1 cellular context compared by ENCODE assay signal in genomic region chr3:46386206-46386605, GRCh38.
TF ChIP-seq lines count a peak whose summit lies in the region.

No MANE protein-coding gene starts in this region.

TF ChIP-seq in K562, 482 proteins besides CTCF, POLR2A, EP300 and RAD21 (continued from another document and continues in another):
- no peak for TF ChIP-seq NKRF (IDR thresholded peaks at IDR 0.05; ENCODE audit: borderline replicate concordance)
- no peak for TF ChIP-seq TCF7L2 (IDR thresholded peaks at IDR 0.05; ENCODE audit: low read depth, low read length)
- TF ChIP-seq PHTF2 (CRISPR knock-in tag; IDR thresholded peaks at IDR 0.05), result no peak
- TF ChIP-seq ZSCAN32 (CRISPR knock-in tag; IDR thresholded peaks at IDR 0.05), result 0 out of 2 replicates have a peak, but pooled peaks have one; percentile 30
- TF ChIP-seq, protein P1, sequence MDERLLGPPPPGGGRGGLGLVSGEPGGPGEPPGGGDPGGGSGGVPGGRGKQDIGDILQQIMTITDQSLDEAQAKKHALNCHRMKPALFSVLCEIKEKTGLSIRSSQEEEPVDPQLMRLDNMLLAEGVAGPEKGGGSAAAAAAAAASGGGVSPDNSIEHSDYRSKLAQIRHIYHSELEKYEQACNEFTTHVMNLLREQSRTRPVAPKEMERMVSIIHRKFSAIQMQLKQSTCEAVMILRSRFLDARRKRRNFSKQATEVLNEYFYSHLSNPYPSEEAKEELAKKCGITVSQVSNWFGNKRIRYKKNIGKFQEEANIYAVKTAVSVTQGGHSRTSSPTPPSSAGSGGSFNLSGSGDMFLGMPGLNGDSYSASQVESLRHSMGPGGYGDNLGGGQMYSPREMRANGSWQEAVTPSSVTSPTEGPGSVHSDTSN (CRISPR knock-in tag; IDR thresholded peaks at IDR 0.05; ENCODE audit: low read depth), result no peak
- TF ChIP-seq, protein P1 (tag; conservative IDR thresholded peaks at IDR 0.05; ENCODE audit: low read depth), result peak; percentile 92
- peak; percentile 68 for TF ChIP-seq ETV1 (tag; conservative IDR thresholded peaks at IDR 0.05; ENCODE audit: low read depth)
- no peak for TF ChIP-seq ZBTB34 (CRISPR knock-in tag; IDR thresholded peaks at IDR 0.05)
- TF ChIP-seq KLF16 (IDR thresholded peaks at IDR 0.05), result 0 out of 2 replicates have a peak, but pooled peaks have one; percentile 29
- TF ChIP-seq ZNF740 (CRISPR knock-in tag; IDR thresholded peaks at IDR 0.05), result no peak
- TF ChIP-seq ZNF740 (tag; IDR thresholded peaks at IDR 0.05), result no peak
- no peak for TF ChIP-seq ATF1 (CRISPR knock-in tag; IDR thresholded peaks at IDR 0.05)
- TF ChIP-seq ATF1 (tag; IDR thresholded peaks at IDR 0.05), result peak; percentile 51
- TF ChIP-seq SRSF1 (IDR thresholded peaks at IDR 0.05; ENCODE audit: low read depth, low read length), result no peak
- TF ChIP-seq, protein P2, sequence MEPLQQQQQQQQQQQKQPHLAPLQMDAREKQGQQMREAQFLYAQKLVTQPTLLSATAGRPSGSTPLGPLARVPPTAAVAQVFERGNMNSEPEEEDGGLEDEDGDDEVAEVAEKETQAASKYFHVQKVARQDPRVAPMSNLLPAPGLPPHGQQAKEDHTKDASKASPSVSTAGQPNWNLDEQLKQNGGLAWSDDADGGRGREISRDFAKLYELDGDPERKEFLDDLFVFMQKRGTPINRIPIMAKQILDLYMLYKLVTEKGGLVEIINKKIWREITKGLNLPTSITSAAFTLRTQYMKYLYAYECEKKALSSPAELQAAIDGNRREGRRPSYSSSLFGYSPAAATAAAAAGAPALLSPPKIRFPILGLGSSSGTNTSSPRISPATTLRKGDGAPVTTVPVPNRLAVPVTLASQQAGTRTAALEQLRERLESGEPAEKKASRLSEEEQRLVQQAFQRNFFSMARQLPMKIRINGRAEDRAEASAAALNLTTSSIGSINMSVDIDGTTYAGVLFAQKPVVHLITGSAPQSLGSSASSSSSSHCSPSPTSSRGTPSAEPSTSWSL (CRISPR knock-in tag; IDR thresholded peaks at IDR 0.05; ENCODE audit: borderline replicate concordance), result no peak
- peak; percentile 83 for TF ChIP-seq JUND (IDR thresholded peaks at IDR 0.05; ENCODE audit: borderline replicate concordance, low read depth, low read length)
- peak; percentile 81; the same call in 1 of the 3 replicates for TF ChIP-seq JUND (tag; IDR thresholded peaks at IDR 0.05; ENCODE audit: borderline replicate concordance, low read depth, low read length)
- TF ChIP-seq GATAD2B (IDR thresholded peaks at IDR 0.05; ENCODE audit: borderline replicate concordance), result no peak
- TF ChIP-seq JUN (IDR thresholded peaks at IDR 0.05; ENCODE audit: borderline replicate concordance, low read depth, low read length), result peak; percentile 60; the same call in 1 of the 2 replicates
- TF ChIP-seq JUN (CRISPR knock-in tag; IDR thresholded peaks at IDR 0.05; ENCODE audit: borderline replicate concordance), result no peak
- no peak for TF ChIP-seq SMC3 (conservative IDR thresholded peaks at IDR 0.05; ENCODE audit: insufficient read depth, low read depth, low read length)
- TF ChIP-seq CCNT2 (IDR thresholded peaks at IDR 0.05; ENCODE audit: borderline replicate concordance, extremely low read depth, insufficient read length, low read depth, low read length), result no peak
- no peak for TF ChIP-seq RBBP5 (IDR thresholded peaks at IDR 0.05; ENCODE audit: borderline replicate concordance, insufficient read depth, low read length, poor library complexity, severe bottlenecking)
- TF ChIP-seq POLR2AphosphoS2 (IDR thresholded peaks at IDR 0.05; ENCODE audit: low read length), result no peak
- peak; percentile 66; the same call in 1 of the 2 replicates for TF ChIP-seq SMARCE1 (IDR thresholded peaks at IDR 0.05)
- no peak for TF ChIP-seq SMAD2 (IDR thresholded peaks at IDR 0.05; ENCODE audit: low read depth, low read length)
- peak; percentile 42; the same call in 1 of the 2 replicates for TF ChIP-seq BACH1 (tag; IDR thresholded peaks at IDR 0.05)
- TF ChIP-seq CEBPB (tag; IDR thresholded peaks at IDR 0.05), result no peak
- TF ChIP-seq ZNF232 (CRISPR knock-in tag; IDR thresholded peaks at IDR 0.05), result no peak
- no peak for TF ChIP-seq NR2F6 (CRISPR knock-in tag; IDR thresholded peaks at IDR 0.05)
- peak; percentile 24; the same call in 1 of the 2 replicates for TF ChIP-seq ETV5 (CRISPR knock-in tag; IDR thresholded peaks at IDR 0.05; ENCODE audit: low read depth)
- no peak for TF ChIP-seq KDM1A (IDR thresholded peaks at IDR 0.05)
- 0 out of 2 replicates have a peak, but pooled peaks have one; percentile 37 for TF ChIP-seq ZNF766 (CRISPR knock-in tag; conservative IDR thresholded peaks at IDR 0.05)
- no peak for TF ChIP-seq BCL6 (CRISPR knock-in tag; IDR thresholded peaks at IDR 0.05)
- TF ChIP-seq NRF1 (conservative IDR thresholded peaks at IDR 0.05 in 1 of 2, IDR thresholded peaks at IDR 0.05 in 1 of 2), result peak in 1 of 2 experiments; percentile 37; a peak in 1 of 4 replicates
- no peak for TF ChIP-seq ZBTB8A (IDR thresholded peaks at IDR 0.05; ENCODE audit: partially characterized antibody)
- TF ChIP-seq BRD9 (IDR thresholded peaks at IDR 0.05; ENCODE audit: low read depth, partially characterized antibody), result no peak
- TF ChIP-seq, protein P3, sequence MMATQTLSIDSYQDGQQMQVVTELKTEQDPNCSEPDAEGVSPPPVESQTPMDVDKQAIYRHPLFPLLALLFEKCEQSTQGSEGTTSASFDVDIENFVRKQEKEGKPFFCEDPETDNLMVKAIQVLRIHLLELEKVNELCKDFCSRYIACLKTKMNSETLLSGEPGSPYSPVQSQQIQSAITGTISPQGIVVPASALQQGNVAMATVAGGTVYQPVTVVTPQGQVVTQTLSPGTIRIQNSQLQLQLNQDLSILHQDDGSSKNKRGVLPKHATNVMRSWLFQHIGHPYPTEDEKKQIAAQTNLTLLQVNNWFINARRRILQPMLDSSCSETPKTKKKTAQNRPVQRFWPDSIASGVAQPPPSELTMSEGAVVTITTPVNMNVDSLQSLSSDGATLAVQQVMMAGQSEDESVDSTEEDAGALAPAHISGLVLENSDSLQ (IDR thresholded peaks at IDR 0.05), result peak; percentile 82
- TF ChIP-seq ZNF282 (CRISPR knock-in tag; IDR thresholded peaks at IDR 0.05), result no peak
- TF ChIP-seq TEAD2 (tag; IDR thresholded peaks at IDR 0.05), result no peak
- TF ChIP-seq ZNF589 (CRISPR knock-in tag; IDR thresholded peaks at IDR 0.05; ENCODE audit: low read depth), result peak; percentile 68; the same call in 1 of the 2 replicates
- TF ChIP-seq, protein P4, sequence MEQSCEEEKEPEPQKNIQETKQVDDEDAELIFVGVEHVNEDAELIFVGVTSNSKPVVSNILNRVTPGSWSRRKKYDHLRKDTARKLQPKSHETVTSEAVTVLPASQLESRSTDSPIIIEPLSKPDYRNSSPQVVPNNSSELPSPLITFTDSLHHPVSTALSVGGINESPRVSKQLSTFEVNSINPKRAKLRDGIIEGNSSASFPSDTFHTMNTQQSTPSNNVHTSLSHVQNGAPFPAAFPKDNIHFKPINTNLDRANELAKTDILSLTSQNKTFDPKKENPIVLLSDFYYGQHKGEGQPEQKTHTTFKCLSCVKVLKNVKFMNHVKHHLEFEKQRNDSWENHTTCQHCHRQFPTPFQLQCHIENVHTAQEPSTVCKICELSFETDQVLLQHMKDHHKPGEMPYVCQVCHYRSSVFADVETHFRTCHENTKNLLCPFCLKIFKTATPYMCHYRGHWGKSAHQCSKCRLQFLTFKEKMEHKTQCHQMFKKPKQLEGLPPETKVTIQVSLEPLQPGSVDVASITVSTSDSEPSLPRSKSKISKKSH (CRISPR knock-in tag; IDR thresholded peaks at IDR 0.05), result no peak
- TF ChIP-seq HOXB6 (CRISPR knock-in tag; IDR thresholded peaks at IDR 0.05; ENCODE audit: borderline replicate concordance), result no peak
- no peak for TF ChIP-seq ZC3H4 (CRISPR knock-in tag; IDR thresholded peaks at IDR 0.05; ENCODE audit: borderline replicate concordance)
- TF ChIP-seq HDAC1 (IDR thresholded peaks at IDR 0.05), result no peak
- TF ChIP-seq TSHZ1 (CRISPR knock-in tag; IDR thresholded peaks at IDR 0.05), result no peak
- TF ChIP-seq, protein P5, sequence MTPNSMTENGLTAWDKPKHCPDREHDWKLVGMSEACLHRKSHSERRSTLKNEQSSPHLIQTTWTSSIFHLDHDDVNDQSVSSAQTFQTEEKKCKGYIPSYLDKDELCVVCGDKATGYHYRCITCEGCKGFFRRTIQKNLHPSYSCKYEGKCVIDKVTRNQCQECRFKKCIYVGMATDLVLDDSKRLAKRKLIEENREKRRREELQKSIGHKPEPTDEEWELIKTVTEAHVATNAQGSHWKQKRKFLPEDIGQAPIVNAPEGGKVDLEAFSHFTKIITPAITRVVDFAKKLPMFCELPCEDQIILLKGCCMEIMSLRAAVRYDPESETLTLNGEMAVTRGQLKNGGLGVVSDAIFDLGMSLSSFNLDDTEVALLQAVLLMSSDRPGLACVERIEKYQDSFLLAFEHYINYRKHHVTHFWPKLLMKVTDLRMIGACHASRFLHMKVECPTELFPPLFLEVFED (CRISPR knock-in tag; conservative IDR thresholded peaks at IDR 0.05), result no peak
- no peak for TF ChIP-seq EZH2 (IDR thresholded peaks at IDR 0.05; ENCODE audit: borderline replicate concordance, low read depth, low read length)
- TF ChIP-seq THRAP3 (IDR thresholded peaks at IDR 0.05; ENCODE audit: borderline replicate concordance), result no peak
- TF ChIP-seq, protein P6, sequence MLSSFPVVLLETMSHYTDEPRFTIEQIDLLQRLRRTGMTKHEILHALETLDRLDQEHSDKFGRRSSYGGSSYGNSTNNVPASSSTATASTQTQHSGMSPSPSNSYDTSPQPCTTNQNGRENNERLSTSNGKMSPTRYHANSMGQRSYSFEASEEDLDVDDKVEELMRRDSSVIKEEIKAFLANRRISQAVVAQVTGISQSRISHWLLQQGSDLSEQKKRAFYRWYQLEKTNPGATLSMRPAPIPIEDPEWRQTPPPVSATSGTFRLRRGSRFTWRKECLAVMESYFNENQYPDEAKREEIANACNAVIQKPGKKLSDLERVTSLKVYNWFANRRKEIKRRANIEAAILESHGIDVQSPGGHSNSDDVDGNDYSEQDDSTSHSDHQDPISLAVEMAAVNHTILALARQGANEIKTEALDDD (IDR thresholded peaks at IDR 0.05), result peak; percentile 52; the same call in 1 of the 2 replicates
- no peak for TF ChIP-seq KDM5B (IDR thresholded peaks at IDR 0.05; ENCODE audit: insufficient replicate concordance, low read depth, low read length)
- TF ChIP-seq CBFA2T3 (IDR thresholded peaks at IDR 0.05), result peak; percentile 63
- no peak for TF ChIP-seq ZNF79 (CRISPR knock-in tag; IDR thresholded peaks at IDR 0.05; ENCODE audit: low read depth)
